Comparison of ENCODE assay signal across 20 cellular contexts in the genomic region with DNA sequence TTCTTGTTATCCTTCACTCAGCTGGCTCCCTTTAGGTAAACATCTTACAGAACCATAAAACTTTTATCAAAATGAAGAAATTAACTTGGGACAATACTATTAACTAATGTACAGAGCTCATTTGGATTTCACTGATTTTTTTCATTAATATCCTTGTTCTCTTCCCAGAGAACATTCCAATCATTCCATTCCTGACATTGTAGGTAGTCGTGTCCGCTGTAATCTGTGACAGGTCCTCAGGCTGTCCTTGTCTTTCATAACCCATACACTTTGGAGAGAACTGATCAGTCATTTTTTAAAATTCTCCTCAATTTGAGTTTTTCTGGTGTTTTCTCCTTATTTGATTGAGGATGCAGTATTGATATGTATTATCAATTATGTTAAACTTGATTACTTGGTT.
"Had no signal": no experiment of that assay in that cellular context is flagged by ENCODE, and none has a peak within 500 bp of the region (broad histone marks: within the 10 kb centered on the region; RNA-seq: fewer than 3 reads in every experiment).

No MANE protein-coding gene starts in this region.

- H3K4me3 Mint-ChIP-seq: immature natural killer cell; naive thymus-derived CD4-positive, alpha-beta T cell; stimulated activated naive B cell treated with anti-CD40 and anti-IgM and Interleukin-4, amounts not matched to agents 10 μg/mL and 1 μg/mL and 100 μg/mL, for 72 hours; stimulated activated naive CD8-positive, alpha-beta T cell treated with anti-CD3 and anti-CD28 coated beads, Interleukin-15, amount 100 ng/mL, for 72 hours had no signal

- H3K27ac ChIP-seq: colonic mucosa, heart right ventricle, neutrophil, psoas muscle, right atrium auricular region, sigmoid colon, skin epidermis, thoracic aorta, transverse colon had no signal

- H3K27me3 ChIP-seq: colonic mucosa, heart right ventricle, neutrophil, right atrium auricular region, sigmoid colon, transverse colon had no signal

- DNase-seq: colonic mucosa; dermis blood vessel endothelial cell; effector CD4-positive, alpha-beta T cell; heart right ventricle; immature natural killer cell; left colon; left ventricle myocardium superior; naive thymus-derived CD4-positive, alpha-beta T cell; psoas muscle; sigmoid colon; stimulated activated CD4-positive, alpha-beta T cell treated with anti-CD3 and anti-CD28 coated beads, Interleukin-2, amount 100 ng/mL, for 24 hours; stimulated activated CD4-positive, alpha-beta T cell treated with anti-CD3 and anti-CD28 coated beads, Interleukin-4, amount 100 ng/mL, for 4 hours; stimulated activated naive B cell treated with anti-CD40 and anti-IgM and Interleukin-4, amounts not matched to agents 10 μg/mL and 1 μg/mL and 100 μg/mL, for 72 hours; stimulated activated naive CD8-positive, alpha-beta T cell treated with anti-CD3 and anti-CD28 coated beads, Interleukin-15, amount 100 ng/mL, for 72 hours; transverse colon had no signal

- H3K4me3 ChIP-seq: colonic mucosa, heart right ventricle, lung, psoas muscle, right atrium auricular region, sigmoid colon, skin epidermis, thoracic aorta, transverse colon had no signal

- H3K27ac Mint-ChIP-seq: immature natural killer cell; naive thymus-derived CD4-positive, alpha-beta T cell; stimulated activated naive B cell treated with anti-CD40 and anti-IgM and Interleukin-4, amounts not matched to agents 10 μg/mL and 1 μg/mL and 100 μg/mL, for 72 hours; stimulated activated naive CD8-positive, alpha-beta T cell treated with anti-CD3 and anti-CD28 coated beads, Interleukin-15, amount 100 ng/mL, for 72 hours had no signal

- H3K36me3 ChIP-seq: colonic mucosa, heart right ventricle, neutrophil, right atrium auricular region, sigmoid colon, thoracic aorta, transverse colon had no signal

- H3K27me3 Mint-ChIP-seq: naive thymus-derived CD4-positive, alpha-beta T cell; stimulated activated naive B cell treated with anti-CD40 and anti-IgM and Interleukin-4, amounts not matched to agents 10 μg/mL and 1 μg/mL and 100 μg/mL, for 72 hours; stimulated activated naive CD8-positive, alpha-beta T cell treated with anti-CD3 and anti-CD28 coated beads, Interleukin-15, amount 100 ng/mL, for 72 hours had no signal

- H3K4me1 Mint-ChIP-seq: immature natural killer cell; naive thymus-derived CD4-positive, alpha-beta T cell; stimulated activated naive B cell treated with anti-CD40 and anti-IgM and Interleukin-4, amounts not matched to agents 10 μg/mL and 1 μg/mL and 100 μg/mL, for 72 hours; stimulated activated naive CD8-positive, alpha-beta T cell treated with anti-CD3 and anti-CD28 coated beads, Interleukin-15, amount 100 ng/mL, for 72 hours had no signal

- H3K4me1 ChIP-seq: colonic mucosa, heart right ventricle, psoas muscle, right atrium auricular region, sigmoid colon, transverse colon had no signal

- H3K9me3 ChIP-seq: colonic mucosa, heart right ventricle, neutrophil, psoas muscle, right atrium auricular region, sigmoid colon, thoracic aorta, transverse colon had no signal

- H3K36me3 Mint-ChIP-seq: immature natural killer cell; naive thymus-derived CD4-positive, alpha-beta T cell; stimulated activated naive B cell treated with anti-CD40 and anti-IgM and Interleukin-4, amounts not matched to agents 10 μg/mL and 1 μg/mL and 100 μg/mL, for 72 hours had no signal
